ENCODE assay signal across 1 cellular context in the genomic region with DNA sequence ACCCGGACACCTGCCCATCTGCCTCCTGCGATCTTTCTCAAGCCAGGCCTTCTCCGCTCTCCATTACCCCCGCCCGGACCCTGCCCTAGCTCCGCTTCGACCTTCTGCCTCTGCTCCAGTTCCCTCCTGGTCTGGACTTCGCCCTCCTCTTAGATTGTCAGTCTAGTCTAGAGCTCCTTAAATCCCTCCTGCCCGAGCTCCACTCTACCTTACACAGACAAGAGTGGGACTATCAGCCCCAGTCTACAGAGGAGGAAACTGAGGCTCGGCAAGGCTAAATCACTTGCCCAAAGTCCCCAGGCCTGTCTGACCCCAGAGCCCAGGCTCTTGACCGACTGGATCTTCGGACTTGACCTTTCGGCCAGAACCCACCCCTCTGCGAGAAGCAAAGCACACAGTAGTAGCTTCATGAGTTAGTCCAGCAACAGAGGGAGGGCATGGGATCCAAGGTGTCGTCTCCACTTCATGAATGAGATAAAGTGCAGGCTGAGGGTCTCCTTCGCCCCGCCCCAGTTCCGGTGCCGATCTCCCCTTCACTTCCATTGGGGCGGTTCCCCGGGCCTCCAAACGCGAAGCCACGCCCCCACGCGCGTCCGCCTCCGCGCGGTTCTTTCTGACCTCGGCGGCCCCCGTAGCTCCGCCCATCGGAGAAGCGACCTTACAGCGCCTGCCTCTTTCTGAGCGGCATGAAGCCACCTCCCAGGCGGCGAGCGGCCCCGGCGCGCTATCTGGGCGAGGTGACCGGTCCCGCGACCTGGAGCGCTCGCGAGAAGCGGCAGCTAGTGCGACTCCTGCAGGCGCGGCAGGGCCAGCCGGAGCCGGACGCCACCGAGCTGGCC.
TF ChIP-seq lines count a peak whose summit lies in the region.

A gene with protein sequence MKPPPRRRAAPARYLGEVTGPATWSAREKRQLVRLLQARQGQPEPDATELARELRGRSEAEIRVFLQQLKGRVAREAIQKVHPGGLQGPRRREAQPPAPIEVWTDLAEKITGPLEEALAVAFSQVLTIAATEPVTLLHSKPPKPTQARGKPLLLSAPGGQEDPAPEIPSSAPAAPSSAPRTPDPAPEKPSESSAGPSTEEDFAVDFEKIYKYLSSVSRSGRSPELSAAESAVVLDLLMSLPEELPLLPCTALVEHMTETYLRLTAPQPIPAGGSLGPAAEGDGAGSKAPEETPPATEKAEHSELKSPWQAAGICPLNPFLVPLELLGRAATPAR (plus strand): TSS at position 658 of the 839 bp plus-strand sequence. CDS start 29 bp downstream, at position 687.

TF ChIP-seq in HCT116, 20 proteins besides CTCF, POLR2A, EP300 and RAD21 (continued from another document):
- TF ChIP-seq, protein P1, sequence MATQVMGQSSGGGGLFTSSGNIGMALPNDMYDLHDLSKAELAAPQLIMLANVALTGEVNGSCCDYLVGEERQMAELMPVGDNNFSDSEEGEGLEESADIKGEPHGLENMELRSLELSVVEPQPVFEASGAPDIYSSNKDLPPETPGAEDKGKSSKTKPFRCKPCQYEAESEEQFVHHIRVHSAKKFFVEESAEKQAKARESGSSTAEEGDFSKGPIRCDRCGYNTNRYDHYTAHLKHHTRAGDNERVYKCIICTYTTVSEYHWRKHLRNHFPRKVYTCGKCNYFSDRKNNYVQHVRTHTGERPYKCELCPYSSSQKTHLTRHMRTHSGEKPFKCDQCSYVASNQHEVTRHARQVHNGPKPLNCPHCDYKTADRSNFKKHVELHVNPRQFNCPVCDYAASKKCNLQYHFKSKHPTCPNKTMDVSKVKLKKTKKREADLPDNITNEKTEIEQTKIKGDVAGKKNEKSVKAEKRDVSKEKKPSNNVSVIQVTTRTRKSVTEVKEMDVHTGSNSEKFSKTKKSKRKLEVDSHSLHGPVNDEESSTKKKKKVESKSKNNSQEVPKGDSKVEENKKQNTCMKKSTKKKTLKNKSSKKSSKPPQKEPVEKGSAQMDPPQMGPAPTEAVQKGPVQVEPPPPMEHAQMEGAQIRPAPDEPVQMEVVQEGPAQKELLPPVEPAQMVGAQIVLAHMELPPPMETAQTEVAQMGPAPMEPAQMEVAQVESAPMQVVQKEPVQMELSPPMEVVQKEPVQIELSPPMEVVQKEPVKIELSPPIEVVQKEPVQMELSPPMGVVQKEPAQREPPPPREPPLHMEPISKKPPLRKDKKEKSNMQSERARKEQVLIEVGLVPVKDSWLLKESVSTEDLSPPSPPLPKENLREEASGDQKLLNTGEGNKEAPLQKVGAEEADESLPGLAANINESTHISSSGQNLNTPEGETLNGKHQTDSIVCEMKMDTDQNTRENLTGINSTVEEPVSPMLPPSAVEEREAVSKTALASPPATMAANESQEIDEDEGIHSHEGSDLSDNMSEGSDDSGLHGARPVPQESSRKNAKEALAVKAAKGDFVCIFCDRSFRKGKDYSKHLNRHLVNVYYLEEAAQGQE (IDR thresholded peaks at IDR 0.05; ENCODE audit: low read depth): no peak
- TF ChIP-seq CEBPB (IDR thresholded peaks at IDR 0.05; ENCODE audit: low read depth): no peak
